ENCODE assay signal across 20 cellular contexts in genomic region chr6:169345198-169345597, GRCh38.
DNase-seq lines count a peak whose midpoint lies in the region; ATAC-seq and TF ChIP-seq lines count a peak whose summit lies in the region.
"Had no signal": no experiment of that assay in that cellular context is flagged by ENCODE, and none has a peak within 500 bp of the region (broad histone marks: within the 10 kb centered on the region; RNA-seq: fewer than 3 reads in every experiment).

No MANE protein-coding gene starts in this region.

- no peak for ATAC-seq in CD8-positive, alpha-beta T cell
- no peak for ATAC-seq in gastrocnemius medialis
- ATAC-seq: foreskin keratinocyte, PC-3, WTC11 had no signal

- H3K27ac Mint-ChIP-seq in CD8-positive, alpha-beta T cell = no peak overlapping the region
- H3K27ac Mint-ChIP-seq: dendritic cell treated with granulocyte-macrophage colony-stimulating factor and Interleukin-4, amounts not matched to agents 40 ng/mL and 50 ng/mL, for 4 days; T-helper 1 cell treated with Interleukin-12 subunit alpha and Interleukin-12 subunit beta and Interleukin-4 antibody, amounts not matched to agents 30 μg/mL and 1 μg/mL, for 36 hours; WTC11 had no signal

- no peaks in the 10 kb centered on the region for H3K9me3 Mint-ChIP-seq in CD8-positive, alpha-beta T cell
- H3K9me3 Mint-ChIP-seq: T-helper 1 cell treated with Interleukin-12 subunit alpha and Interleukin-12 subunit beta and Interleukin-4 antibody, amounts not matched to agents 30 μg/mL and 1 μg/mL, for 36 hours had no signal

- in situ Hi-C loops in mammary epithelial cell (cut with MboI; ENCODE audit: low sequenced_read_pairs in 2 of 2) (no loop called here), gastrocnemius medialis (cut with MboI; ENCODE audit: low sequenced_read_pairs in 4 of 4) (no loop called here)

- peak overlapping the region; percentile 69 for H3K4me2 ChIP-seq in mammary epithelial cell (ENCODE audit: insufficient read depth, low read depth, low read length)

- H3K4me1 ChIP-seq in mammary epithelial cell (ENCODE audit: insufficient read depth, low read length) (peaks cover 53% of the 10 kb centered on the region), subcutaneous abdominal adipose tissue (ENCODE audit: control insufficient read depth in 5 of 5, insufficient read depth in 5 of 5, low read length in 5 of 5) (peaks cover 5 to 32% (median 26%) of the 10 kb centered on the region in 5 donors), gastrocnemius medialis (no peaks in the 10 kb centered on the region)
- no peaks in the 10 kb centered on the region for H3K4me1 ChIP-seq in CD8-positive, alpha-beta T cell (ENCODE audit: insufficient read depth, low read length)

- no peak overlapping the region for H3K4me3 ChIP-seq in mammary epithelial cell (replicated peaks in 1 of 3; ENCODE audit: insufficient read depth in 1 of 3, low read depth in 2 of 3, low read length in 3 of 3)
- H3K4me3 ChIP-seq in subcutaneous abdominal adipose tissue (ENCODE audit: low read depth in 1 of 5, low read length in 5 of 5) = no peak overlapping the region
- H3K4me3 ChIP-seq in CD8-positive, alpha-beta T cell (ENCODE audit: low read depth, low read length) = no peak overlapping the region
- no peak overlapping the region for H3K4me3 ChIP-seq in gastrocnemius medialis
- H3K4me3 ChIP-seq: lung had no signal

- H3K27ac ChIP-seq in mammary epithelial cell (ENCODE audit: insufficient read depth, low read depth, low read length) (no peak overlapping the region), subcutaneous abdominal adipose tissue (ENCODE audit: low read depth, low read length) (peak overlapping the region; percentile 55), gastrocnemius medialis (no peak overlapping the region)
- no peak overlapping the region for H3K27ac ChIP-seq in CD8-positive, alpha-beta T cell (ENCODE audit: low read depth, low read length)
- H3K27ac ChIP-seq: foreskin keratinocyte had no signal

- TF ChIP-seq POLR2A in gastrocnemius medialis (IDR thresholded peaks at IDR 0.05) = no peak

- TF ChIP-seq CTCF in mammary epithelial cell (conservative IDR thresholded peaks at IDR 0.05 in 1 of 2, IDR thresholded peaks at IDR 0.05 in 1 of 2; ENCODE audit: extremely low read depth in 1 of 2, insufficient read depth in 1 of 2, low read depth in 1 of 2, low read length in 2 of 2) (no peak), gastrocnemius medialis (IDR thresholded peaks at IDR 0.05 in 4 of 5, conservative IDR thresholded peaks at IDR 0.05 in 1 of 5) (no peak)
- TF ChIP-seq CTCF in CD8-positive, alpha-beta T cell (IDR thresholded peaks at IDR 0.05) = no peak

- peak in 2 of 3 experiments; percentile 10 to 43 for DNase-seq in NCI-H1417 (lab: John Stamatoyannopoulos, UW)
- DNase-seq in NCI-H1417 treated with DMSO at 0.1 percent for 48 hours (lab: John Stamatoyannopoulos, UW) = no peak
- DNase-seq in NCI-H345 (lab: John Stamatoyannopoulos, UW) = peak; percentile 46
- no peak for DNase-seq in mammary epithelial cell
- no peak for DNase-seq in putamen (ENCODE audit: low spot score)
- no peak for DNase-seq in CD8-positive, alpha-beta T cell
- DNase-seq in gastrocnemius medialis = no peak
- DNase-seq: activated CD4-positive, alpha-beta T cell treated with anti-CD3 and anti-CD28 coated beads, Interleukin-2, amount 50 U/mL, for 48 hours; activated effector memory CD4-positive, alpha-beta T cell treated with anti-CD3 and anti-CD28 coated beads, Interleukin-2, amount 50 U/mL, for 16 hours; foreskin keratinocyte; hypothalamus; NCI-H1092; NCI-H526 treated with DMSO at 0.1 percent for 48 hours; PC-3; SHP77 treated with DMSO at 0.1 percent for 48 hours had no signal

- BruUV-seq in mammary epithelial cell (replicated peaks; lab: Mats Ljungman, UMichigan) = no TSS peak

- H3K9ac ChIP-seq in mammary epithelial cell (ENCODE audit: insufficient read depth, low read length) = no peak overlapping the region
- no peak overlapping the region for H3K9ac ChIP-seq in subcutaneous abdominal adipose tissue (ENCODE audit: low read length in 5 of 5)

- H3K36me3 ChIP-seq in mammary epithelial cell (ENCODE audit: insufficient read depth, low read length) (no peaks in the 10 kb centered on the region), subcutaneous abdominal adipose tissue (ENCODE audit: control insufficient read depth in 5 of 5, insufficient read depth in 5 of 5, low read length in 5 of 5) (no peaks in the 10 kb centered on the region), gastrocnemius medialis (no peaks in the 10 kb centered on the region)
- H3K36me3 ChIP-seq in CD8-positive, alpha-beta T cell (ENCODE audit: insufficient read depth, low read length) = no peaks in the 10 kb centered on the region

- H3K27me3 ChIP-seq in mammary epithelial cell (ENCODE audit: insufficient read depth, low read length) (no peaks in the 10 kb centered on the region), subcutaneous abdominal adipose tissue (ENCODE audit: control insufficient read depth in 5 of 5, insufficient read depth in 4 of 5, low read length in 5 of 5) (no peaks in the 10 kb centered on the region), gastrocnemius medialis (no peaks in the 10 kb centered on the region)
- no peaks in the 10 kb centered on the region for H3K27me3 ChIP-seq in CD8-positive, alpha-beta T cell (ENCODE audit: insufficient read depth, low read length)
- H3K27me3 ChIP-seq: foreskin keratinocyte had no signal

- H3K9me3 ChIP-seq in mammary epithelial cell (replicated peaks; ENCODE audit: insufficient read depth, low read length) (no peaks in the 10 kb centered on the region), subcutaneous abdominal adipose tissue (ENCODE audit: control insufficient read depth in 5 of 5, low read length in 5 of 5) (no peaks in the 10 kb centered on the region), gastrocnemius medialis (no peaks in the 10 kb centered on the region)
- no peaks in the 10 kb centered on the region for H3K9me3 ChIP-seq in CD8-positive, alpha-beta T cell (ENCODE audit: low read length)

- dilution Hi-C loops in mammary epithelial cell (cut with HindIII; ENCODE audit: low sequenced_read_pairs) = no loop called here

- H4K20me1 ChIP-seq in mammary epithelial cell (ENCODE audit: insufficient read depth, low read length) = no peaks in the 10 kb centered on the region

- H3K36me3 Mint-ChIP-seq in CD8-positive, alpha-beta T cell = no peaks in the 10 kb centered on the region
- H3K36me3 Mint-ChIP-seq: WTC11 had no signal

- no peaks in the 10 kb centered on the region for H3K4me1 Mint-ChIP-seq in CD8-positive, alpha-beta T cell (ENCODE audit: low read depth)
- H3K4me1 Mint-ChIP-seq: WTC11 had no signal

- intact Hi-C loops in mammary epithelial cell (cut with micrococcal nuclease) (loop anchor here (2.0 kb wide), 1 partner anchor 358 kb away; the partner anchor contains the start of genes C6orf120 and WDR27), gastrocnemius medialis (cut with DNase I; ENCODE audit: low total_unique reads) (no loop called here)
- intact Hi-C loops in CD8-positive, alpha-beta T cell (cut with DNase I, micrococcal nuclease) = no loop called here

- H2AFZ ChIP-seq in mammary epithelial cell (ENCODE audit: low read depth, low read length) = peak overlapping the region; percentile 78

- no peak overlapping the region for H3K4me3 Mint-ChIP-seq in CD8-positive, alpha-beta T cell
- H3K4me3 Mint-ChIP-seq: dendritic cell treated with granulocyte-macrophage colony-stimulating factor and Interleukin-4, amounts not matched to agents 40 ng/mL and 50 ng/mL, for 4 days; T-helper 1 cell treated with Interleukin-12 subunit alpha and Interleukin-12 subunit beta and Interleukin-4 antibody, amounts not matched to agents 30 μg/mL and 1 μg/mL, for 36 hours; WTC11 had no signal

- H3K27me3 Mint-ChIP-seq in CD8-positive, alpha-beta T cell (ENCODE audit: low read depth) = peaks cover 17% of the 10 kb centered on the region
- H3K27me3 Mint-ChIP-seq: dendritic cell treated with granulocyte-macrophage colony-stimulating factor and Interleukin-4, amounts not matched to agents 40 ng/mL and 50 ng/mL, for 4 days had no signal

- H3K79me2 ChIP-seq in mammary epithelial cell (ENCODE audit: insufficient read depth, low read length) = no peaks in the 10 kb centered on the region

- WGBS in mammary epithelial cell (ENCODE audit: low coverage, missing lambda C conversion rate) = 33% methylated on average over 1 of the region's 4 CpGs

- POLR2A ChIA-PET in CD8-positive, alpha-beta T cell (lab: Charles Lee) = no interaction called here

- CTCF ChIA-PET in mammary epithelial cell (lab: Charles Lee; ENCODE audit: low non-redundant PET) = no interaction called here
- CTCF ChIA-PET in CD8-positive, alpha-beta T cell (lab: Charles Lee) = no interaction called here

Comparison
In these comparisons a context has a peak if more than half of its experiments do, and no peak if none do; other contexts are left out.
1. DNase-seq: peak in NCI-H1417 (2 of 3) and NCI-H345 (single experiment); none in NCI-H1417 treated with DMSO at 0.1 percent for 48 hours (single experiment), mammary epithelial cell (single experiment), putamen (single experiment), CD8-positive, alpha-beta T cell (0 of 7) and gastrocnemius medialis (0 of 2).